ENCODE assay signal across 6 cellular contexts in genomic region chr16:14544846-14545245, GRCh38.
A peak's percentile ranks its signal among the peaks of the same experiment; 100 is the strongest.
DNase-seq lines count a peak whose midpoint lies in the region; ATAC-seq, FAIRE-seq and TF ChIP-seq lines count a peak whose summit lies in the region.
"Not testable (repeated sequence)": the region's sequence is repeated elsewhere in the genome, so short reads cannot be mapped to it uniquely, and the experiment has no call there.

No MANE protein-coding gene starts in this region.

- H3K4me1 Mint-ChIP-seq in astrocyte (ENCODE audit: low read depth, unreplicated experiment) (peaks cover 16% of the 10 kb centered on the region), chondrocyte (ENCODE audit: low read depth) (peaks cover 21% of the 10 kb centered on the region)
- not testable (repeated sequence) for H3K4me1 Mint-ChIP-seq in nephron progenitor cell

- H3K4me3 ChIP-seq in A549 = 0 out of 3 replicates have a peak overlapping the region, but pooled peaks have one; percentile 11
- not testable (repeated sequence) for H3K4me3 ChIP-seq in astrocyte (ENCODE audit: insufficient read depth, low read depth, low read length); testis
- H3K4me3 ChIP-seq in HepG2 (replicated peaks in 1 of 3; ENCODE audit: insufficient read depth in 1 of 3, low read depth in 2 of 3, low read length in 3 of 3) = peak overlapping the region in 2 of 3 experiments; percentile 26 to 29; a peak in 2 of 6 replicates

- FAIRE-seq in A549 (lab: Jason Lieb, UNC); astrocyte (lab: Jason Lieb, UNC): not testable (repeated sequence)
- FAIRE-seq in HepG2 (lab: Jason Lieb, UNC) = peak; percentile 66

- not testable (repeated sequence) for H3K79me2 ChIP-seq in astrocyte (ENCODE audit: insufficient read depth, low read length); HepG2 (ENCODE audit: insufficient read depth, low read length)

- ATAC-seq in A549 = peak in 1 of 2 experiments; percentile 44; a peak in 3 of 6 replicates
- peak; percentile 58 for ATAC-seq in HepG2

- H3K9ac ChIP-seq in astrocyte (ENCODE audit: low read length); HepG2 (ENCODE audit: insufficient read depth, low read depth, low read length): not testable (repeated sequence)

- not testable (repeated sequence) for H4K20me1 ChIP-seq in astrocyte (ENCODE audit: insufficient read depth, low read length); HepG2 (ENCODE audit: insufficient read depth, low read length)

- 44% methylated on average over 4 of the region's 4 CpGs for WGBS in A549 (ENCODE audit: missing lambda C conversion rate)
- WGBS in HepG2 (ENCODE audit: low lambda C conversion rate) = 16% methylated on average over 4 of the region's 4 CpGs
- 43 to 51% methylated on average over 4 of the region's 4 CpGs for WGBS in testis, 2 donors

- POLR2A ChIA-PET in A549 (lab: Yijun Ruan, JAX) = not testable (repeated sequence)
- POLR2A ChIA-PET in HepG2 (lab: Yijun Ruan, JAX) = interaction anchor here (0.8 to 2.0 kb wide), 10 partner anchors 18 to 259 kb away, joined by 3 to 21 read pairs (median 4); partner anchors contain the start of gene PARN

- CTCF ChIA-PET in A549 (lab: Yijun Ruan, JAX); HepG2 (lab: Yijun Ruan, JAX; ENCODE audit: low intra/inter-chr PET ratio, low total read pairs): not testable (repeated sequence)

- in situ Hi-C loops in HepG2 (cut with HindIII; ENCODE audit: extremely low pct_ligation_motif_present, low pct_unique_long_range_greater_than_20kb) = not testable (repeated sequence)

- TF ChIP-seq RAD21 in A549 (conservative IDR thresholded peaks at IDR 0.05 in 1 of 2, IDR thresholded peaks at IDR 0.05 in 1 of 2); HepG2 (CRISPR knock-in tag; IDR thresholded peaks at IDR 0.05): not testable (repeated sequence)

- H3K9me3 Mint-ChIP-seq in astrocyte (ENCODE audit: unreplicated experiment) (peaks cover 17% of the 10 kb centered on the region), nephron progenitor cell (peaks cover 35% of the 10 kb centered on the region)
- H3K9me3 Mint-ChIP-seq in chondrocyte (ENCODE audit: low read depth) = not testable (repeated sequence)

- DNase-seq in A549 (ENCODE audit: low read depth in 1 of 2, low spot score in 1 of 2); astrocyte (ENCODE audit: low read depth); chondrocyte (ENCODE audit: low spot score); HepG2 (ENCODE audit: low spot score); nephron progenitor cell: not testable (repeated sequence)
- peak; percentile 38 for DNase-seq in testis

- H3K36me3 ChIP-seq in astrocyte (ENCODE audit: insufficient read depth, low read length); testis (ENCODE audit: low read depth, missing control alignments): not testable (repeated sequence)
- H3K36me3 ChIP-seq in HepG2 (replicated peaks in 1 of 2; ENCODE audit: control insufficient read depth in 1 of 2, insufficient read depth in 2 of 2, low read length in 2 of 2) = peaks cover 0 to 11% of the 10 kb centered on the region in 2 experiments; a peak in 3 of 5 replicates

- H3K27ac ChIP-seq in A549 (peak overlapping the region; percentile 78 to 84), HepG2 (ENCODE audit: extremely low read length, insufficient read depth, low read length) (peak overlapping the region; percentile 70), testis (peak overlapping the region in 1 of 2 donors; percentile 47)
- not testable (repeated sequence) for H3K27ac ChIP-seq in astrocyte (ENCODE audit: low read depth, low read length)

- not testable (repeated sequence) for TF ChIP-seq POLR2A in A549 (IDR thresholded peaks at IDR 0.05; ENCODE audit: low read length); HepG2 (IDR thresholded peaks at IDR 0.05; ENCODE audit: insufficient read depth in 1 of 2, low read depth in 2 of 2, low read length in 2 of 2); testis (IDR thresholded peaks at IDR 0.05)

- H3K36me3 Mint-ChIP-seq in astrocyte (ENCODE audit: low read depth, unreplicated experiment) = peaks cover 27% of the 10 kb centered on the region
- peaks cover 21% of the 10 kb centered on the region for H3K36me3 Mint-ChIP-seq in chondrocyte (ENCODE audit: low read depth)
- H3K36me3 Mint-ChIP-seq in nephron progenitor cell (ENCODE audit: low read depth) = peaks cover 55% of the 10 kb centered on the region

- H3K4me2 ChIP-seq in A549 = peak overlapping the region; percentile 78
- H3K4me2 ChIP-seq in astrocyte (ENCODE audit: low read length) = not testable (repeated sequence)
- peak overlapping the region; percentile 62 for H3K4me2 ChIP-seq in HepG2 (ENCODE audit: low read depth, low read length)

- not testable (repeated sequence) for H2AFZ ChIP-seq in astrocyte (ENCODE audit: low read depth, low read length); HepG2 (ENCODE audit: low read length)

- H3K27ac Mint-ChIP-seq in astrocyte (ENCODE audit: unreplicated experiment) (peak overlapping the region; percentile 77), chondrocyte (ENCODE audit: unreplicated experiment) (peak overlapping the region; percentile 9), nephron progenitor cell (peak overlapping the region; percentile 68)

- intact Hi-C loops in HepG2 (cut with micrococcal nuclease; ENCODE audit: unreplicated experiment) = loop anchor here (1.0 kb wide), 1 partner anchor 17 kb away; no protein-coding TSS in a partner anchor
- intact Hi-C loops in testis (cut with DNase I; ENCODE audit: low total_unique reads) = not testable (repeated sequence)

- H3K9me3 ChIP-seq in A549 = peaks cover 31% of the 10 kb centered on the region
- not testable (repeated sequence) for H3K9me3 ChIP-seq in astrocyte (ENCODE audit: insufficient read depth, low read depth, low read length); HepG2 (ENCODE audit: low read length); testis

- H3K27me3 ChIP-seq in astrocyte (ENCODE audit: insufficient read depth, low read length); HepG2 (ENCODE audit: control insufficient read depth in 1 of 2, insufficient read depth in 2 of 2, low read length in 2 of 2); testis: not testable (repeated sequence)

- TF ChIP-seq CTCF in A549 (IDR thresholded peaks at IDR 0.05); astrocyte (IDR thresholded peaks at IDR 0.05; ENCODE audit: insufficient read depth, low read depth, low read length); chondrocyte (IDR thresholded peaks at IDR 0.05); HepG2 (CRISPR knock-in tag; IDR thresholded peaks at IDR 0.05); nephron progenitor cell (IDR thresholded peaks at IDR 0.05); testis (IDR thresholded peaks at IDR 0.05): not testable (repeated sequence)

- H3K4me1 ChIP-seq in A549 = peaks cover 46% of the 10 kb centered on the region
- not testable (repeated sequence) for H3K4me1 ChIP-seq in astrocyte (ENCODE audit: insufficient read depth, low read length); testis
- peaks cover 51% of the 10 kb centered on the region for H3K4me1 ChIP-seq in HepG2 (ENCODE audit: insufficient read depth, low read length)

- BruUV-seq in HepG2 (replicated peaks; lab: Mats Ljungman, UMichigan) = not testable (repeated sequence)

- not testable (repeated sequence) for H3K4me3 Mint-ChIP-seq in astrocyte (ENCODE audit: unreplicated experiment); chondrocyte (ENCODE audit: unreplicated experiment); nephron progenitor cell

- TF ChIP-seq EP300 in A549 (IDR thresholded peaks at IDR 0.05); HepG2 (IDR thresholded peaks at IDR 0.05; ENCODE audit: low read depth in 2 of 2, low read length in 2 of 2); HepG2 (CRISPR knock-in tag; IDR thresholded peaks at IDR 0.05; ENCODE audit: borderline replicate concordance): not testable (repeated sequence)

- not testable (repeated sequence) for H3K27me3 Mint-ChIP-seq in astrocyte (ENCODE audit: low read depth, unreplicated experiment); chondrocyte (ENCODE audit: low read depth); nephron progenitor cell (ENCODE audit: low read depth, poor library complexity)

TF ChIP-seq in HepG2, 621 proteins besides CTCF, POLR2A, EP300 and RAD21 (continues in another document):
- 0 out of 2 replicates have a peak, but pooled peaks have one; percentile 1 for TF ChIP-seq SRF (IDR thresholded peaks at IDR 0.05; ENCODE audit: low read depth, low read length)
- TF ChIP-seq RXRA (CRISPR knock-in tag; IDR thresholded peaks at IDR 0.05) = peak; percentile 28; the same call in 1 of the 2 replicates
- TF ChIP-seq NR2C2 (CRISPR knock-in tag; IDR thresholded peaks at IDR 0.05; ENCODE audit: borderline replicate concordance) = 0 out of 2 replicates have a peak, but pooled peaks have one; percentile 23
- peak; percentile 74; the same call in 1 of the 2 replicates for TF ChIP-seq ZMYM2 (CRISPR knock-in tag; IDR thresholded peaks at IDR 0.05)
- 0 out of 2 replicates have a peak, but pooled peaks have one; percentile 75 for TF ChIP-seq ZNF546 (CRISPR knock-in tag; conservative IDR thresholded peaks at IDR 0.05)
- peak; percentile 62 for TF ChIP-seq ZNF263 (CRISPR knock-in tag; IDR thresholded peaks at IDR 0.05)
- peak; percentile 55; the same call in 1 of the 2 replicates for TF ChIP-seq HDAC2 (CRISPR knock-in tag; IDR thresholded peaks at IDR 0.05)
- peak; percentile 75; the same call in 1 of the 2 replicates for TF ChIP-seq ZNF253 (CRISPR knock-in tag; IDR thresholded peaks at IDR 0.05; ENCODE audit: borderline replicate concordance)
- TF ChIP-seq RCOR2 (CRISPR knock-in tag; IDR thresholded peaks at IDR 0.05) = 0 out of 2 replicates have a peak, but pooled peaks have one; percentile 22
- peak; percentile 14; the same call in 1 of the 2 replicates for TF ChIP-seq MYC (CRISPR knock-in tag; IDR thresholded peaks at IDR 0.05; ENCODE audit: borderline replicate concordance)
- 0 out of 2 replicates have a peak, but pooled peaks have one; percentile 41 for TF ChIP-seq KDM1A (CRISPR knock-in tag; IDR thresholded peaks at IDR 0.05)
- 0 out of 2 replicates have a peak, but pooled peaks have one; percentile 15 for TF ChIP-seq PITX1 (CRISPR knock-in tag; IDR thresholded peaks at IDR 0.05)
- TF ChIP-seq MED1 (CRISPR knock-in tag; IDR thresholded peaks at IDR 0.05) = 0 out of 2 replicates have a peak, but pooled peaks have one; percentile 14
- TF ChIP-seq HNF4A (CRISPR knock-in tag; IDR thresholded peaks at IDR 0.05) = peak; percentile 87

Comparison
In these comparisons a context has a peak if more than half of its experiments do, and no peak if none do; other contexts are left out.
1. H3K27ac Mint-ChIP-seq: peak in every context shown above with its lines; median percentile 77 in astrocyte; 68 in nephron progenitor cell; 9 in chondrocyte.